Comparison of ENCODE assay signal across 9 cellular contexts in the genomic region with DNA sequence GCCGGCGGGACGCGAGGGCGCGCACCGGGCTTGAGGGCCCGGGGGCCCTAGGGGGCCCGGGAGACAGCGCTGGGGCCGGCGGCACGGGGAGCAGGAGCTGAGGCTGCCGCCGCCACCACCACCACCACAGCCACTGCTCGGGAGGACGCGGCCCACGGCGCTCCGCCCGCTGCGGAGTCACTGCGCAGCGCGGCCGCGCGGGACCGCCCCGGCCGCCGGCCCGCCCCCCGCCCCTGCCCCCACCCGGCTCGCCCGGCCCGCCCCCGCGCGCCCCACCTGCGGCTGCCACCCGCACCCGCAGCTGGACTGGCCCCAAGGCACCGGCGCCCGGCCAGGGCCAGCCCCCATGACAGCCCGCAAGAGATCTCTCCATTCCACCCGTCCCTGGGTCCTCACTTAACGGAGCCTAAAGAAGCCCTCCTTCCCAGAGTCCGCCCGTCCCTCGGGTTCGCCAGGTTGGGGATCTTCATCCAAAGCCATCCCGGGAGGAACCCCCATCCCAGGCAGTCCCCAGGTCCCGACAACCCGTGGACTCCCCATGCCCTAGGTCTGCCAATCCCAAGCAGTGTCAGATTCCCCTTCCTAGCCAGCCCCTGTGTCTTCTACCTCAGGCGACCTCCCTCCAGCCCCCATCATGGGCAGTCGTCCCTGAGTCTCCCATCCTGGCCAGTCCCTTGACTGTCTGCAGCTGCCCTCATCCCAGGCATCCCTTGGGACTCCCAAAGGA. TPM values are rescaled to one million over a fixed set of nuclear protein-coding genes. Genes with fewer than 3 reads are reported as not detected.
DNase-seq lines count a peak whose midpoint lies in the region; ATAC-seq, FAIRE-seq and TF ChIP-seq lines count a peak whose summit lies in the region.
"Had no signal": no experiment of that assay in that cellular context is flagged by ENCODE, and none has a peak within 500 bp of the region (broad histone marks: within the 10 kb centered on the region; RNA-seq: fewer than 3 reads in every experiment).

No MANE protein-coding gene starts in this region.

- peaks cover 21% of the 10 kb centered on the region for H3K27me3 Mint-ChIP-seq in Caco-2 (ENCODE audit: insufficient read depth, unreplicated experiment)
- peaks cover 32 to 50% of the 10 kb centered on the region in 2 donors for H3K27me3 Mint-ChIP-seq in natural killer cell treated with Interleukin-12 subunit alpha and Interleukin-12 subunit beta and Interleukin-15 and Interleukin-18, amount 100 ng/mL, for 72 hours

- H3K9me3 ChIP-seq in Caco-2: no peaks in the 10 kb centered on the region

- FAIRE-seq in GM12891 (lab: Jason Lieb, UNC): no peak
- FAIRE-seq: endometrium had no signal

- TF ChIP-seq CTCF in Caco-2 (IDR thresholded peaks at IDR 0.05; ENCODE audit: insufficient read depth in 1 of 2, low read depth in 1 of 2, low read length in 1 of 2, severe bottlenecking in 1 of 2, unreplicated experiment in 1 of 2) (no peak), epithelial cell of esophagus (IDR thresholded peaks at IDR 0.05; ENCODE audit: insufficient read depth, low read depth, low read length, missing control alignments) (no peak)

- H3K36me3 Mint-ChIP-seq in Caco-2 (ENCODE audit: insufficient read depth, unreplicated experiment): no peaks in the 10 kb centered on the region
- H3K36me3 Mint-ChIP-seq in natural killer cell treated with Interleukin-12 subunit alpha and Interleukin-12 subunit beta and Interleukin-15 and Interleukin-18, amount 100 ng/mL, for 72 hours: no peaks in the 10 kb centered on the region

- peak overlapping the region; percentile 76 for H3K4me3 Mint-ChIP-seq in Caco-2 (ENCODE audit: unreplicated experiment)
- H3K4me3 Mint-ChIP-seq in natural killer cell treated with Interleukin-12 subunit alpha and Interleukin-12 subunit beta and Interleukin-15 and Interleukin-18, amount 100 ng/mL, for 72 hours: peak overlapping the region; percentile 59

- peaks cover 11% of the 10 kb centered on the region for H3K4me1 Mint-ChIP-seq in Caco-2 (ENCODE audit: low read depth, unreplicated experiment)
- H3K4me1 Mint-ChIP-seq in natural killer cell treated with Interleukin-12 subunit alpha and Interleukin-12 subunit beta and Interleukin-15 and Interleukin-18, amount 100 ng/mL, for 72 hours (ENCODE audit: low read depth in 2 of 2): peaks cover 20 to 22% of the 10 kb centered on the region in 2 donors

- POLR2A ChIA-PET in Caco-2 (lab: Charles Lee): no interaction called here

- peak overlapping the region; percentile 39 for H3K4me3 ChIP-seq in Caco-2 (ENCODE audit: low read depth, low read length)
- peak overlapping the region; percentile 37 for H3K4me3 ChIP-seq in epithelial cell of esophagus (ENCODE audit: low read length)

- CTCF ChIA-PET in Caco-2 (lab: Charles Lee): no interaction called here

- intact Hi-C loops in Caco-2 (cut with micrococcal nuclease; ENCODE audit: unreplicated experiment): no loop called here

- no TSS peak for BruUV-seq in Caco-2 (replicated peaks; lab: Mats Ljungman, UMichigan)

- no peaks in the 10 kb centered on the region; the same call in 1 of the 2 replicates for H3K27me3 ChIP-seq in Caco-2 (replicated peaks; ENCODE audit: control insufficient read depth, insufficient read depth, low read length)

- DNase-seq in Caco-2: no peak
- DNase-seq in RPMI7951 (ENCODE audit: low read depth): peak; percentile 29
- no peak for DNase-seq in epithelial cell of esophagus (ENCODE audit: low read depth)
- DNase-seq in natural killer cell treated with Interleukin-12 subunit alpha and Interleukin-12 subunit beta and Interleukin-15 and Interleukin-18, amount 100 ng/mL, for 72 hours (ENCODE audit: low spot score): no peak
- no peak for DNase-seq in GM12891 (ENCODE audit: insufficient read length, low spot score)
- DNase-seq in stimulated activated naive CD4-positive, alpha-beta T cell (lab: John Stamatoyannopoulos, UW): no peak

- no peak overlapping the region for H3K27ac Mint-ChIP-seq in Caco-2 (ENCODE audit: unreplicated experiment)
- peak overlapping the region in 1 of 2 donors; percentile 4 for H3K27ac Mint-ChIP-seq in natural killer cell treated with Interleukin-12 subunit alpha and Interleukin-12 subunit beta and Interleukin-15 and Interleukin-18, amount 100 ng/mL, for 72 hours

- TF ChIP-seq POLR2A in GM12891 (IDR thresholded peaks at IDR 0.05; ENCODE audit: low read depth, low read length): no peak

- H3K36me3 ChIP-seq in Caco-2 (ENCODE audit: control insufficient read depth, insufficient read depth, low read length): no peaks in the 10 kb centered on the region

- H3K4me1 ChIP-seq in Caco-2: no peaks in the 10 kb centered on the region

- peak; percentile 68 to 70 for ATAC-seq in natural killer cell treated with Interleukin-12 subunit alpha and Interleukin-12 subunit beta and Interleukin-15 and Interleukin-18, amount 100 ng/mL, for 72 hours
- ATAC-seq in GM18907 (IDR thresholded peaks at IDR 0.05; ENCODE audit: unreplicated experiment) (no peak), GM18873 (IDR thresholded peaks at IDR 0.05; ENCODE audit: low FRiP score, unreplicated experiment) (no peak)

- H3K9me3 Mint-ChIP-seq in Caco-2 (ENCODE audit: unreplicated experiment): no peaks in the 10 kb centered on the region
- H3K9me3 Mint-ChIP-seq in natural killer cell treated with Interleukin-12 subunit alpha and Interleukin-12 subunit beta and Interleukin-15 and Interleukin-18, amount 100 ng/mL, for 72 hours: no peaks in the 10 kb centered on the region

TF ChIP-seq in GM12891, 5 proteins besides CTCF, POLR2A, EP300 and RAD21:
- TF ChIP-seq TAF1 (IDR thresholded peaks at IDR 0.05; ENCODE audit: low read depth, low read length): no peak
- TF ChIP-seq PAX5 (IDR thresholded peaks at IDR 0.05; ENCODE audit: insufficient read depth, low read length, severe bottlenecking): no peak
- TF ChIP-seq POU2F2 (IDR thresholded peaks at IDR 0.05; ENCODE audit: low read depth, low read length): no peak
- no peak for TF ChIP-seq SPI1 (IDR thresholded peaks at IDR 0.05; ENCODE audit: low read depth, low read length)
- TF ChIP-seq POLR2AphosphoS5 (IDR thresholded peaks at IDR 0.05; ENCODE audit: low read depth, low read length): no peak

RNA-seq across cellular contexts. Expression of gene IQSEC2, which starts 40.0 kb away (rescaled TPM):
- total RNA-seq in Caco-2 (2022): 1.4 and 1.8 TPM in 2 replicates
- 28.4 and 42.4 TPM in 2 replicates for total RNA-seq in RPMI7951 (2014; rRNA removed; shearing (Covaris generic))
- under 1 TPM; 0.48 to 0.86 TPM for total RNA-seq in natural killer cell treated with Interleukin-12 subunit alpha and Interleukin-12 subunit beta and Interleukin-15 and Interleukin-18, amount 100 ng/mL, for 72 hours
- 0.13 TPM for polyA plus RNA-seq in GM12891 (2012; ENCODE audit: low read depth, missing spikeins)

Comparison
In these comparisons a context has a peak if more than half of its experiments do, and no peak if none do; other contexts are left out.
1. ATAC-seq: peak in natural killer cell treated with Interleukin-12 subunit alpha and Interleukin-12 subunit beta and Interleukin-15 and Interleukin-18, amount 100 ng/mL, for 72 hours (2 of 2); none in GM18907 (single experiment) and GM18873 (single experiment).
2. RNA of gene IQSEC2, which starts 40.0 kb away (total RNA-seq): 28.4 to 42.4 TPM in RPMI7951; 1.4 to 1.8 TPM in Caco-2 and 0.48 to 0.86 TPM in natural killer cell treated with Interleukin-12 subunit alpha and Interleukin-12 subunit beta and Interleukin-15 and Interleukin-18, amount 100 ng/mL, for 72 hours; every median in the first group is over 10 times any median in the second.